Comparison of ENCODE assay signal across 34 cellular contexts in the genomic region with DNA sequence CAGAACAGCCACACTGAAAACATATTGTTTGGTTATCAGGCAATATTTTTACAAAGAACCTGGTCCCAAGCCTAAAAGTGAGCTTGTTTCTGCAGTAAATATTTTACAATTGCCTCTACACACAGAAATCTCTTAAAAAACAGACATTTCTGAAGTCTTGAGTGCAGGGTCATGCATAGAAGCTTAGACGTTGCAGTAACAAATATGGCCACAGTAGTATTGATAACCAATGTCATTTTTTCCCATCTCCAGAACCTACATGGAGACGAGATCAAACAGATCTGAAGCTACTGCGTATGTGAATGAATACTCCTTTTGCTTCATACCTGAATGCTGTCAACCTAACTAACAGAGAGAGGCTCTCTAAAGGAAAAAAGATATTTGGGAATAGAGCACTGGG.
"Had no signal": no experiment of that assay in that cellular context is flagged by ENCODE, and none has a peak within 500 bp of the region (broad histone marks: within the 10 kb centered on the region; RNA-seq: fewer than 3 reads in every experiment).

No MANE protein-coding gene starts in this region.

- H3K4me3 ChIP-seq: MG63 had no signal

- H3K36me3 ChIP-seq: MG63 had no signal

- H3K9me3 ChIP-seq: MG63 had no signal

- H3K27me3 ChIP-seq: MG63 had no signal

- DNase-seq: Karpas-422, Kasumi-1, MG63, MV-4-11, NCI-H1048, NCI-H1092, NCI-H1092 treated with DMSO at 0.1 percent for 48 hours, NCI-H1105, NCI-H1105 treated with DMSO at 0.1 percent for 48 hours, NCI-H1417, NCI-H1417 treated with DMSO at 0.1 percent for 48 hours, NCI-H1436, NCI-H1436 treated with DMSO at 0.1 percent for 48 hours, NCI-H146, NCI-H1694, NCI-H1694 treated with DMSO at 0.1 percent for 48 hours, NCI-H187, NCI-H187 treated with DMSO at 0.1 percent for 48 hours, NCI-H1930, NCI-H2029, NCI-H2029 treated with DMSO at 0.1 percent for 48 hours, NCI-H2081, NCI-H2081 treated with DMSO at 0.1 percent for 48 hours, NCI-H2107, NCI-H2171, NCI-H2171 treated with DMSO at 0.1 percent for 48 hours, NCI-H2227 treated with DMSO at 0.1 percent for 48 hours, NCI-H226, NCI-H345, NCI-H446, NCI-H446 treated with DMSO at 0.1 percent for 48 hours, NCI-H510A, NCI-H510A treated with DMSO at 0.1 percent for 48 hours, NCI-H524 had no signal
